In genomic region chr3:196686436-196686835, GRCh38 we compare ENCODE assay signal across 1 cellular context.
TF ChIP-seq lines count a peak whose summit lies in the region.

No MANE protein-coding gene starts in this region.

TF ChIP-seq in GM23338, 12 proteins besides CTCF, POLR2A, EP300 and RAD21:
- TF ChIP-seq ZNF114 (CRISPR knock-in tag; IDR thresholded peaks at IDR 0.05) (no peak), REST (IDR thresholded peaks at IDR 0.05; ENCODE audit: unreplicated experiment) (no peak), EZH2phosphoT487 (IDR thresholded peaks at IDR 0.05; ENCODE audit: unreplicated experiment) (no peak), NANOG (IDR thresholded peaks at IDR 0.05; ENCODE audit: borderline replicate concordance) (no peak), ETS1 (IDR thresholded peaks at IDR 0.05) (no peak), EZH2 (IDR thresholded peaks at IDR 0.05; ENCODE audit: low read depth, unreplicated experiment) (no peak), JUNB (IDR thresholded peaks at IDR 0.05; ENCODE audit: unreplicated experiment) (no peak), ZNF462 (CRISPR knock-in tag; IDR thresholded peaks at IDR 0.05) (no peak), CREB1 (CRISPR knock-in tag; IDR thresholded peaks at IDR 0.05; ENCODE audit: low read depth) (no peak)
